7 cellular contexts compared by ENCODE assay signal in the genomic region with DNA sequence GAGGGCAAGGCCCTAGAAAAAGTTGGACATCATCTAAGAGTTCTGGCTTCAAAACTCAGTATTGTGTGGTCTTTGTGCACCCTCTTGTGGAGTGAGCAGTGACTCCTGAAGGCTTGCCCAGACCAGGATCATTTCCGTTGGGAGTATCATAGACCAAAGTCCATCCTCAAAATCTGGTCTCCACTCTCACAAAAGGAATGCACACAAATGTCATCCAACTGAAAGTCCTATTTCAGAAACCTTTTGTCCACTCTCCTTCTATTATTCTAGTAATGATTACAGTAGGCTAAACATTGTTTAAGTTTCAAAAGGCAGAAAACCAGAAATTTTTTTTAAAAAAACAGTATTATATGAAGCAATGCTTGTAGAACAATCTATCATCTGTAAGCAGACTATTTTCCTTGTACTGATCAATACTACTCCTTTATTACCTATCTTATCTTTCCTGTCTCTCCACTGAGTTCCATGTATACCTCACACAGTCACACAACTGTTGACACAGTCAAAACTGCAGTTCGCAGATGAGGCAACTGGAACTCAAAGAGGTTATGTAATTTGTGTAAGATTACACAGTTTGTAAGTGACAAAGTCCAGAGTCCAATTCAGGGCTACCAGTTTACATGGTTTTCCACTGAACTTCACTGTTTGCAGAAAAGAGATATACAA. TPM values are rescaled to one million over a fixed set of nuclear protein-coding genes. Genes with fewer than 3 reads are reported as not detected.
DNase-seq lines count a peak whose midpoint lies in the region; ATAC-seq, FAIRE-seq and TF ChIP-seq lines count a peak whose summit lies in the region.

No MANE protein-coding gene starts in this region.

- no peak overlapping the region for H3K27ac ChIP-seq in K562 (ENCODE audit: extremely low read depth, low read depth, low read length)

- no peaks in the 10 kb centered on the region for H3K9me3 ChIP-seq in K562 (replicated peaks; ENCODE audit: control insufficient read depth, insufficient read depth, low read depth, low read length)

- peak; percentile 46 to 71 for TF ChIP-seq RAD21 in K562 (CRISPR knock-in tag; conservative IDR thresholded peaks at IDR 0.05 in 1 of 2, IDR thresholded peaks at IDR 0.05 in 1 of 2)

- CTCF ChIA-PET in K562 (lab: Yijun Ruan, JAX; ENCODE audit: low intra/inter-chr PET ratio), result interaction anchor here (0.6 to 1.5 kb wide), 3 partner anchors 231 to 743 kb away, joined by 3 to 11 read pairs (median 4); a partner anchor contains a TSS

- no peaks in the 10 kb centered on the region for H3K4me1 ChIP-seq in K562 (replicated peaks in 1 of 2; ENCODE audit: control insufficient read depth in 2 of 2, insufficient read depth in 2 of 2, low read length in 2 of 2)

- H3K9ac ChIP-seq in K562 (ENCODE audit: insufficient read depth in 1 of 2, low read depth in 2 of 2, low read length in 2 of 2), result no peak overlapping the region

- no peak overlapping the region for H3K4me3 ChIP-seq in K562

- FAIRE-seq in K562 (lab: Jason Lieb, UNC), result peak; percentile 64

- H3K36me3 ChIP-seq in K562 (ENCODE audit: control insufficient read depth, insufficient read depth, low read length), result no peaks in the 10 kb centered on the region

- BruUV-seq in K562 (replicated peaks; lab: Mats Ljungman, UMichigan), result no TSS peak

- POLR2A ChIA-PET in K562 (lab: Yijun Ruan, JAX), result no interaction called here

- DNase-seq in NCI-H1694 treated with DMSO at 0.1 percent for 48 hours (lab: John Stamatoyannopoulos, UW), result peak; percentile 71
- peak in 2 of 4 experiments; percentile 14 to 46 for DNase-seq in K562 (ENCODE audit: extremely low read depth in 1 of 4, low spot score in 3 of 4)
- DNase-seq in kidney tubule cell (ENCODE audit: low spot score), result peak; percentile 60
- no peak for DNase-seq in activated CD4-positive, alpha-beta T cell treated with anti-CD3 and anti-CD28 coated beads for 48 hours

- WGBS in K562 (ENCODE audit: insufficient coverage, low coverage, missing lambda C conversion rate), result 0% methylated on average over 2 of the region's 2 CpGs

- TF ChIP-seq EP300 in K562 (IDR thresholded peaks at IDR 0.05; ENCODE audit: low read length), result no peak

- H4K20me1 ChIP-seq in K562 (replicated peaks; ENCODE audit: control insufficient read depth, insufficient read depth, low read length), result no peaks in the 10 kb centered on the region

- H3K27me3 ChIP-seq in K562 (ENCODE audit: control insufficient read depth in 2 of 2, insufficient read depth in 2 of 2, low read length in 2 of 2), result no peaks in the 10 kb centered on the region

- TF ChIP-seq CTCF in GM12874 (IDR thresholded peaks at IDR 0.05; ENCODE audit: insufficient read depth, low read depth, low read length), result peak; percentile 41
- TF ChIP-seq CTCF in K562 (IDR thresholded peaks at IDR 0.05 in 2 of 3, conservative IDR thresholded peaks at IDR 0.05 in 1 of 3; ENCODE audit: insufficient read depth in 2 of 3, low read depth in 1 of 3, low read length in 3 of 3), result peak; percentile 43 to 60 (median 51)

- no peaks in the 10 kb centered on the region for H3K9me1 ChIP-seq in K562 (ENCODE audit: control insufficient read depth, insufficient read depth, low read length)

- intact Hi-C loops in K562 (cut with micrococcal nuclease), result loop anchor here (1.0 kb wide), 1 partner anchor 500 kb away; no protein-coding TSS in a partner anchor

- no peak overlapping the region for H3K4me2 ChIP-seq in K562 (ENCODE audit: insufficient read depth, low read length)

- no peak for TF ChIP-seq POLR2A in K562 (conservative IDR thresholded peaks at IDR 0.05)

- H3K79me2 ChIP-seq in K562 (ENCODE audit: control insufficient read depth, insufficient read depth, low read length), result no peaks in the 10 kb centered on the region

- in situ Hi-C loops in K562 (cut with MboI), result loop anchor here (5.0 kb wide), 1 partner anchor 501 kb away; no protein-coding TSS in a partner anchor

- no peak overlapping the region for H2AFZ ChIP-seq in K562 (ENCODE audit: low read depth, low read length)

- ATAC-seq in K562, result peak; percentile 80
- ATAC-seq in HG03045 (IDR thresholded peaks at IDR 0.05; ENCODE audit: unreplicated experiment), result no peak
- ATAC-seq in GM19328 (IDR thresholded peaks at IDR 0.05; ENCODE audit: unreplicated experiment), result no peak

TF ChIP-seq in K562, 482 proteins besides CTCF, POLR2A, EP300 and RAD21 (continues in another document):
- no peak for TF ChIP-seq ZNF134 (CRISPR knock-in tag; conservative IDR thresholded peaks at IDR 0.05)
- TF ChIP-seq DACH1 (IDR thresholded peaks at IDR 0.05; ENCODE audit: partially characterized antibody), result no peak
- no peak for TF ChIP-seq ZKSCAN1 (IDR thresholded peaks at IDR 0.05; ENCODE audit: low read depth, low read length)
- no peak for TF ChIP-seq MECOM (CRISPR knock-in tag; IDR thresholded peaks at IDR 0.05)
- TF ChIP-seq, protein P1, sequence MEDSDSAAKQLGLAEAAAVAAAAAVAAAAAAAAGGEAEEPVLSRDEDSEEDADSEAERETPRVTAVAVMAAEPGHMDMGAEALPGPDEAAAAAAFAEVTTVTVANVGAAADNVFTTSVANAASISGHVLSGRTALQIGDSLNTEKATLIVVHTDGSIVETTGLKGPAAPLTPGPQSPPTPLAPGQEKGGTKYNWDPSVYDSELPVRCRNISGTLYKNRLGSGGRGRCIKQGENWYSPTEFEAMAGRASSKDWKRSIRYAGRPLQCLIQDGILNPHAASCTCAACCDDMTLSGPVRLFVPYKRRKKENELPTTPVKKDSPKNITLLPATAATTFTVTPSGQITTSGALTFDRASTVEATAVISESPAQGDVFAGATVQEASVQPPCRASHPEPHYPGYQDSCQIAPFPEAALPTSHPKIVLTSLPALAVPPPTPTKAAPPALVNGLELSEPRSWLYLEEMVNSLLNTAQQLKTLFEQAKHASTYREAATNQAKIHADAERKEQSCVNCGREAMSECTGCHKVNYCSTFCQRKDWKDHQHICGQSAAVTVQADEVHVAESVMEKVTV (CRISPR knock-in tag; IDR thresholded peaks at IDR 0.05), result 0 out of 2 replicates have a peak, but pooled peaks have one; percentile 14
- no peak for TF ChIP-seq YY1 (IDR thresholded peaks at IDR 0.05; ENCODE audit: borderline replicate concordance in 1 of 3, control insufficient read depth in 1 of 3, extremely low read depth in 1 of 3, insufficient read depth in 3 of 3, insufficient read length in 1 of 3, insufficient replicate concordance in 2 of 3, low read depth in 1 of 3, low read length in 2 of 3)
- TF ChIP-seq, protein P2, sequence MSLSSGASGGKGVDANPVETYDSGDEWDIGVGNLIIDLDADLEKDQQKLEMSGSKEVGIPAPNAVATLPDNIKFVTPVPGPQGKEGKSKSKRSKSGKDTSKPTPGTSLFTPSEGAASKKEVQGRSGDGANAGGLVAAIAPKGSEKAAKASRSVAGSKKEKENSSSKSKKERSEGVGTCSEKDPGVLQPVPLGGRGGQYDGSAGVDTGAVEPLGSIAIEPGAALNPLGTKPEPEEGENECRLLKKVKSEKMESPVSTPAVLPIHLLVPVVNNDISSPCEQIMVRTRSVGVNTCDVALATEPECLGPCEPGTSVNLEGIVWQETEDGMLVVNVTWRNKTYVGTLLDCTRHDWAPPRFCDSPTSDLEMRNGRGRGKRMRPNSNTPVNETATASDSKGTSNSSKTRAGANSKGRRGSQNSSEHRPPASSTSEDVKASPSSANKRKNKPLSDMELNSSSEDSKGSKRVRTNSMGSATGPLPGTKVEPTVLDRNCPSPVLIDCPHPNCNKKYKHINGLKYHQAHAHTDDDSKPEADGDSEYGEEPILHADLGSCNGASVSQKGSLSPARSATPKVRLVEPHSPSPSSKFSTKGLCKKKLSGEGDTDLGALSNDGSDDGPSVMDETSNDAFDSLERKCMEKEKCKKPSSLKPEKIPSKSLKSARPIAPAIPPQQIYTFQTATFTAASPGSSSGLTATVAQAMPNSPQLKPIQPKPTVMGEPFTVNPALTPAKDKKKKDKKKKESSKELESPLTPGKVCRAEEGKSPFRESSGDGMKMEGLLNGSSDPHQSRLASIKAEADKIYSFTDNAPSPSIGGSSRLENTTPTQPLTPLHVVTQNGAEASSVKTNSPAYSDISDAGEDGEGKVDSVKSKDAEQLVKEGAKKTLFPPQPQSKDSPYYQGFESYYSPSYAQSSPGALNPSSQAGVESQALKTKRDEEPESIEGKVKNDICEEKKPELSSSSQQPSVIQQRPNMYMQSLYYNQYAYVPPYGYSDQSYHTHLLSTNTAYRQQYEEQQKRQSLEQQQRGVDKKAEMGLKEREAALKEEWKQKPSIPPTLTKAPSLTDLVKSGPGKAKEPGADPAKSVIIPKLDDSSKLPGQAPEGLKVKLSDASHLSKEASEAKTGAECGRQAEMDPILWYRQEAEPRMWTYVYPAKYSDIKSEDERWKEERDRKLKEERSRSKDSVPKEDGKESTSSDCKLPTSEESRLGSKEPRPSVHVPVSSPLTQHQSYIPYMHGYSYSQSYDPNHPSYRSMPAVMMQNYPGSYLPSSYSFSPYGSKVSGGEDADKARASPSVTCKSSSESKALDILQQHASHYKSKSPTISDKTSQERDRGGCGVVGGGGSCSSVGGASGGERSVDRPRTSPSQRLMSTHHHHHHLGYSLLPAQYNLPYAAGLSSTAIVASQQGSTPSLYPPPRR (CRISPR knock-in tag; IDR thresholded peaks at IDR 0.05; ENCODE audit: borderline replicate concordance), result no peak
- TF ChIP-seq ZNF184 (CRISPR knock-in tag; IDR thresholded peaks at IDR 0.05), result no peak
- TF ChIP-seq CREB1 (IDR thresholded peaks at IDR 0.05), result no peak
- TF ChIP-seq CREB1 (CRISPR knock-in tag; IDR thresholded peaks at IDR 0.05), result no peak
- TF ChIP-seq SMC3 (conservative IDR thresholded peaks at IDR 0.05; ENCODE audit: insufficient read depth, low read depth, low read length), result peak; percentile 47

RNA-seq across cellular contexts. Expression of a gene that starts 41.4 kb away (rescaled TPM):
- 2.1 and 4.1 TPM in 2 replicates for total RNA-seq in K562 (2011; cell fraction: chromatin; rRNA removed; ENCODE audit: low replicate concordance)
- total RNA-seq in K562 (2011; cell fraction: nucleolus; rRNA removed), result 3.3 and 3.5 TPM in 2 replicates
- total RNA-seq in K562 (2011; cell fraction: nucleoplasm; rRNA removed), result 4.3 and 5.3 TPM in 2 replicates
- total RNA-seq in K562 (2014; rRNA removed), result 12.2 and 18.2 TPM in 2 replicates
- total RNA-seq in K562 (2014; rRNA removed; fragmentation: Illumina TruSeq; extraction: Trizol), result 27.8 and 30.8 TPM in 2 replicates
- 16.1 and 20.8 TPM in 2 replicates for total RNA-seq in K562 (2015; rRNA removed; fragmentation: Illumina TruSeq; extraction: Trizol)
- total RNA-seq in K562 (2021), result 26.8 and 29.7 TPM in 2 replicates
- 13.3 and 17.1 TPM in 2 replicates for polyA plus RNA-seq in K562 (2011; rRNA removed)
- polyA plus RNA-seq in K562 (2011; cell fraction: cytosol; rRNA removed), result 3.1 and 7.5 TPM in 2 replicates
- 1.8 and 3.5 TPM in 2 replicates for polyA plus RNA-seq in K562 (2011; cell fraction: nucleus; rRNA removed)
- polyA plus RNA-seq in K562 (2012), result 15.8 and 24.1 TPM in 2 replicates
- 19.7 and 20.8 TPM in 2 replicates for polyA plus RNA-seq in K562 (2014; fragmentation: Illumina TruSeq; extraction: Trizol)
- 10 to 100 TPM; 67.0 to 70.9 TPM for polyA plus RNA-seq in K562 (2014; fragmentation: Nextera tagmentation; extraction: Ambion mirVana)
- 25.9 and 29.4 TPM in 2 replicates for polyA plus RNA-seq in K562 (2014; rRNA removed)
- polyA minus RNA-seq in K562 (2011; rRNA and poly(A)+ RNA removed), result 4.3 and 6.1 TPM in 2 replicates
- 4.8 and 6.0 TPM in 2 replicates for polyA minus RNA-seq in K562 (2011; cell fraction: cytosol; rRNA and poly(A)+ RNA removed)
- 2.6 and 4.3 TPM in 2 replicates for polyA minus RNA-seq in K562 (2011; cell fraction: nucleus; rRNA and poly(A)+ RNA removed)
